ENCODE assay signal across 20 cellular contexts in the genomic region with DNA sequence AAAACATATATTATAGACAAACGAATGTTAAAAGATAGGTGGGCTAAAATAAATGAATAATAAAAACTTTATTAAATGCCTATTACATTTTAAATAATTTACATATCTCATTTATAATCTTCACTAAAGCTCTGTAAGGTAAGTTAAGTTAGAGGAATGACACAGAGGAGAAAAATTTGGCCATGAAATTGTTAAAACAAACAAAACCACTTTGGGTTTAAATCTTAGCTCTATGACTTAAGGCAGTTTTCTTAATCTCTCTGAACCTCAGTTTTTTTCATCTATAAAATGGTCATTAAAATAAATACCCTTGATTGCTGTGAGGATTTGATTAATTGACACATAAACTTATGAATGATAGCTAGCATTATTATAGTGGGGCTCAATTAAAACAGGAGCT.
A peak's percentile ranks its signal among the peaks of the same experiment; 100 is the strongest.
DNase-seq lines count a peak whose midpoint lies in the region; ATAC-seq, FAIRE-seq and TF ChIP-seq lines count a peak whose summit lies in the region.
"Had no signal": no experiment of that assay in that cellular context is flagged by ENCODE, and none has a peak within 500 bp of the region (broad histone marks: within the 10 kb centered on the region; RNA-seq: fewer than 3 reads in every experiment).

No MANE protein-coding gene starts in this region.

- no peaks in the 10 kb centered on the region for H3K4me1 Mint-ChIP-seq in astrocyte (ENCODE audit: low read depth, unreplicated experiment)
- H3K4me1 Mint-ChIP-seq in stimulated activated memory B cell treated with anti-CD40 and anti-IgM and Interleukin-4, amounts not matched to agents 10 μg/mL and 1 μg/mL and 100 μg/mL, for 72 hours = no peaks in the 10 kb centered on the region
- H3K4me1 Mint-ChIP-seq: CD4-positive, CD25-positive, alpha-beta regulatory T cell had no signal

- intact Hi-C loops in HCT116 (cut with micrococcal nuclease) (no loop called here), esophagus squamous epithelium (cut with DNase I) (no loop called here)

- H2AFZ ChIP-seq in HCT116 (ENCODE audit: low read depth, low read length, poor library complexity, severe bottlenecking) (peak overlapping the region; percentile 85), MM.1S (ENCODE audit: low read length) (peak overlapping the region; percentile 34), astrocyte (ENCODE audit: low read depth, low read length) (no peak overlapping the region)

- RAD21 ChIA-PET in HCT116 (lab: Charles Lee; ENCODE audit: low non-redundant PET in 1 of 2, low total read pairs in 2 of 2, uncharacterized antibody in 2 of 2, unreplicated experiment in 2 of 2) = interaction anchor here in 1 of 2 experiments (1.2 kb wide), 1 partner anchor 24 kb away, joined by 3 read pairs; no protein-coding TSS in a partner anchor

- H3K4me1 ChIP-seq in HCT116 (ENCODE audit: control insufficient read depth in 1 of 2, insufficient read depth in 2 of 2, low read length in 2 of 2) (peaks cover 11 to 12% of the 10 kb centered on the region in 2 experiments; a peak in 3 of 4 replicates), MM.1S (ENCODE audit: low read length) (peaks cover 60% of the 10 kb centered on the region), astrocyte (ENCODE audit: insufficient read depth, low read length) (peaks cover 7% of the 10 kb centered on the region), esophagus squamous epithelium (peaks cover 4 to 42% (median 7%) of the 10 kb centered on the region in 3 donors)
- H3K4me1 ChIP-seq: BLaER1 had no signal

- H3K9me3 ChIP-seq in HCT116 (ENCODE audit: control insufficient read depth in 1 of 2, insufficient read depth in 1 of 2, low read depth in 1 of 2, low read length in 2 of 2) (no peaks in the 10 kb centered on the region), MM.1S (replicated peaks; ENCODE audit: insufficient read depth, low read length) (no peaks in the 10 kb centered on the region), astrocyte (ENCODE audit: insufficient read depth, low read depth, low read length) (no peaks in the 10 kb centered on the region), esophagus squamous epithelium (no peaks in the 10 kb centered on the region)
- H3K9me3 ChIP-seq: BLaER1, SK-N-SH had no signal

- WGBS in esophagus squamous epithelium, 2 donors = 51 to 56% methylated on average over 1 of the region's 1 CpG

- H4K20me1 ChIP-seq in HCT116 (ENCODE audit: insufficient read depth) (no peaks in the 10 kb centered on the region), MM.1S (ENCODE audit: insufficient read depth, low read length) (no peaks in the 10 kb centered on the region), astrocyte (ENCODE audit: insufficient read depth, low read length) (no peaks in the 10 kb centered on the region)
- H4K20me1 ChIP-seq: BLaER1 had no signal

- H3K79me2 ChIP-seq in HCT116 (ENCODE audit: insufficient read depth, low read length) (no peaks in the 10 kb centered on the region), MM.1S (ENCODE audit: low read length) (no peaks in the 10 kb centered on the region), astrocyte (ENCODE audit: insufficient read depth, low read length) (no peaks in the 10 kb centered on the region)

- H3K4me3 ChIP-seq in HCT116 (replicated peaks in 1 of 2; ENCODE audit: low read depth in 1 of 2, low read length in 2 of 2) (no peak overlapping the region), MM.1S (ENCODE audit: low read length) (no peak overlapping the region), astrocyte (ENCODE audit: insufficient read depth, low read depth, low read length) (no peak overlapping the region), esophagus squamous epithelium (no peak overlapping the region)
- H3K4me3 ChIP-seq: BLaER1 had no signal

- H3K9me2 ChIP-seq in HCT116 (ENCODE audit: insufficient read depth) = no peaks in the 10 kb centered on the region
- H3K9me2 ChIP-seq in MM.1S (replicated peaks; ENCODE audit: insufficient read depth, low read length) = no peaks in the 10 kb centered on the region
- H3K9me2 ChIP-seq: SK-N-SH had no signal

- no peak overlapping the region for H3K9ac ChIP-seq in HCT116 (ENCODE audit: low read length)
- H3K9ac ChIP-seq in MM.1S (ENCODE audit: low read length) = no peak overlapping the region
- H3K9ac ChIP-seq in astrocyte (ENCODE audit: low read length) = no peak overlapping the region
- H3K9ac ChIP-seq: BLaER1, SK-N-SH had no signal

- H3K36me3 ChIP-seq in HCT116 (ENCODE audit: control insufficient read depth in 1 of 2, insufficient read depth in 2 of 2, low read length in 2 of 2) = no peaks in the 10 kb centered on the region
- no peaks in the 10 kb centered on the region for H3K36me3 ChIP-seq in MM.1S (replicated peaks; ENCODE audit: insufficient read depth, low read length)
- H3K36me3 ChIP-seq in astrocyte (ENCODE audit: insufficient read depth, low read length) = no peaks in the 10 kb centered on the region
- no peaks in the 10 kb centered on the region for H3K36me3 ChIP-seq in esophagus squamous epithelium
- H3K36me3 ChIP-seq: BLaER1 had no signal

- peak overlapping the region; percentile 47 for H3K4me2 ChIP-seq in HCT116 (ENCODE audit: low read length)
- H3K4me2 ChIP-seq in MM.1S (ENCODE audit: low read depth, low read length) = peak overlapping the region; percentile 19; the same call in 1 of the 2 replicates
- no peak overlapping the region for H3K4me2 ChIP-seq in astrocyte (ENCODE audit: low read length)
- H3K4me2 ChIP-seq: BLaER1, SK-N-SH had no signal

- BruUV-seq in HCT116 (replicated peaks; lab: Mats Ljungman, UMichigan) = no TSS peak

- no peak overlapping the region for H3K4me3 Mint-ChIP-seq in astrocyte (ENCODE audit: unreplicated experiment)
- H3K4me3 Mint-ChIP-seq in stimulated activated memory B cell treated with anti-CD40 and anti-IgM and Interleukin-4, amounts not matched to agents 10 μg/mL and 1 μg/mL and 100 μg/mL, for 72 hours = no peak overlapping the region
- H3K4me3 Mint-ChIP-seq: CD4-positive, CD25-positive, alpha-beta regulatory T cell; HFFc6 had no signal

- H3K27ac ChIP-seq in HCT116 (ENCODE audit: low read depth, low read length) = no peak overlapping the region
- peak overlapping the region; percentile 70 for H3K27ac ChIP-seq in MM.1S (ENCODE audit: low read length)
- H3K27ac ChIP-seq in astrocyte (ENCODE audit: low read depth, low read length) = no peak overlapping the region
- H3K27ac ChIP-seq in esophagus squamous epithelium = peak overlapping the region; percentile 5 to 79 (median 52)
- H3K27ac ChIP-seq: BLaER1 had no signal

- H3K27me3 ChIP-seq in HCT116 (ENCODE audit: insufficient read depth, low read length) (no peaks in the 10 kb centered on the region), MM.1S (replicated peaks; ENCODE audit: insufficient read depth, low read length) (no peaks in the 10 kb centered on the region), astrocyte (ENCODE audit: insufficient read depth, low read length) (no peaks in the 10 kb centered on the region), esophagus squamous epithelium (no peaks in the 10 kb centered on the region)
- H3K27me3 ChIP-seq: BLaER1 had no signal

- no peaks in the 10 kb centered on the region for H3K9me3 Mint-ChIP-seq in astrocyte (ENCODE audit: unreplicated experiment)
- no peaks in the 10 kb centered on the region for H3K9me3 Mint-ChIP-seq in stimulated activated memory B cell treated with anti-CD40 and anti-IgM and Interleukin-4, amounts not matched to agents 10 μg/mL and 1 μg/mL and 100 μg/mL, for 72 hours

- H3K36me3 Mint-ChIP-seq in astrocyte (ENCODE audit: low read depth, unreplicated experiment) = no peaks in the 10 kb centered on the region
- no peaks in the 10 kb centered on the region for H3K36me3 Mint-ChIP-seq in stimulated activated memory B cell treated with anti-CD40 and anti-IgM and Interleukin-4, amounts not matched to agents 10 μg/mL and 1 μg/mL and 100 μg/mL, for 72 hours
- H3K36me3 Mint-ChIP-seq: CD4-positive, CD25-positive, alpha-beta regulatory T cell had no signal

- TF ChIP-seq POLR2A in HCT116 (IDR thresholded peaks at IDR 0.05; ENCODE audit: borderline replicate concordance, extremely low read depth, insufficient read depth, insufficient read length) (no peak), esophagus squamous epithelium (IDR thresholded peaks at IDR 0.05) (no peak)

- peaks cover 28% of the 10 kb centered on the region for H3F3A ChIP-seq in MM.1S (ENCODE audit: insufficient read depth, low read length)

- TF ChIP-seq RAD21 in HCT116 (IDR thresholded peaks at IDR 0.05; ENCODE audit: low read depth) = no peak

- no peak overlapping the region for H3K27ac Mint-ChIP-seq in astrocyte (ENCODE audit: unreplicated experiment)
- no peak overlapping the region for H3K27ac Mint-ChIP-seq in stimulated activated memory B cell treated with anti-CD40 and anti-IgM and Interleukin-4, amounts not matched to agents 10 μg/mL and 1 μg/mL and 100 μg/mL, for 72 hours
- H3K27ac Mint-ChIP-seq: CD4-positive, CD25-positive, alpha-beta regulatory T cell; HFFc6 had no signal

- POLR2A ChIA-PET in HCT116 (lab: Charles Lee) = no interaction called here

- TF ChIP-seq CTCF in HCT116 (IDR thresholded peaks at IDR 0.05 in 2 of 3, conservative IDR thresholded peaks at IDR 0.05 in 1 of 3; ENCODE audit: borderline replicate concordance in 1 of 3, insufficient read depth in 1 of 3, low read depth in 2 of 3, low read length in 2 of 3) (no peak), MM.1S (IDR thresholded peaks at IDR 0.05; ENCODE audit: low read length) (no peak), astrocyte (IDR thresholded peaks at IDR 0.05; ENCODE audit: insufficient read depth, low read depth, low read length) (no peak), esophagus squamous epithelium (IDR thresholded peaks at IDR 0.05) (no peak)

- FAIRE-seq in astrocyte (lab: Jason Lieb, UNC) = no peak
- FAIRE-seq: D721Med, GM19239 had no signal

- DNase-seq in HCT116 (ENCODE audit: low read depth, low spot score) = no peak
- DNase-seq in MM.1S = no peak
- peak; percentile 24 for DNase-seq in astrocyte (ENCODE audit: low read depth)
- DNase-seq in esophagus squamous epithelium (lab: John Stamatoyannopoulos, UW) = no peak
- no peak for DNase-seq in NCI-H2081 (lab: John Stamatoyannopoulos, UW)
- no peak for DNase-seq in AG20443 (ENCODE audit: low spot score)
- DNase-seq: CD4-positive, CD25-positive, alpha-beta regulatory T cell; HFFc6; KBM-7; NCI-H1105 treated with DMSO at 0.1 percent for 48 hours; NCI-H1930; NCI-H446; NCI-H524 treated with DMSO at 0.1 percent for 48 hours; SK-N-SH had no signal

- no peak for ATAC-seq in HCT116
- no peak for ATAC-seq in HG02610 (IDR thresholded peaks at IDR 0.05; ENCODE audit: unreplicated experiment)
- no peak for ATAC-seq in stimulated activated memory B cell treated with anti-CD40 and anti-IgM and Interleukin-4, amounts not matched to agents 10 μg/mL and 1 μg/mL and 100 μg/mL, for 72 hours
- ATAC-seq: Panc1 had no signal

- no peaks in the 10 kb centered on the region for H3K27me3 Mint-ChIP-seq in astrocyte (ENCODE audit: low read depth, unreplicated experiment)
- H3K27me3 Mint-ChIP-seq in stimulated activated memory B cell treated with anti-CD40 and anti-IgM and Interleukin-4, amounts not matched to agents 10 μg/mL and 1 μg/mL and 100 μg/mL, for 72 hours = peaks cover 6% of the 10 kb centered on the region
- H3K27me3 Mint-ChIP-seq: CD4-positive, CD25-positive, alpha-beta regulatory T cell had no signal

- CTCF ChIA-PET in HCT116 (lab: Charles Lee) = interaction anchor here (1.7 kb wide), 1 partner anchor 10 kb away, joined by 5 read pairs; no protein-coding TSS in a partner anchor

TF ChIP-seq in HCT116, 20 proteins besides CTCF, POLR2A, EP300 and RAD21 (continues in another document):
- TF ChIP-seq SIN3A (IDR thresholded peaks at IDR 0.05; ENCODE audit: low read depth) = no peak
- TF ChIP-seq SP1 (IDR thresholded peaks at IDR 0.05; ENCODE audit: low read depth) = no peak

Comparison
In these comparisons a context has a peak if more than half of its experiments do, and no peak if none do; other contexts are left out.
1. H3K27ac ChIP-seq: peak in MM.1S (single experiment) and esophagus squamous epithelium (4 of 4); none in HCT116 (single experiment) and astrocyte (single experiment).